Comparison of ENCODE assay signal across 15 cellular contexts in the genomic region with DNA sequence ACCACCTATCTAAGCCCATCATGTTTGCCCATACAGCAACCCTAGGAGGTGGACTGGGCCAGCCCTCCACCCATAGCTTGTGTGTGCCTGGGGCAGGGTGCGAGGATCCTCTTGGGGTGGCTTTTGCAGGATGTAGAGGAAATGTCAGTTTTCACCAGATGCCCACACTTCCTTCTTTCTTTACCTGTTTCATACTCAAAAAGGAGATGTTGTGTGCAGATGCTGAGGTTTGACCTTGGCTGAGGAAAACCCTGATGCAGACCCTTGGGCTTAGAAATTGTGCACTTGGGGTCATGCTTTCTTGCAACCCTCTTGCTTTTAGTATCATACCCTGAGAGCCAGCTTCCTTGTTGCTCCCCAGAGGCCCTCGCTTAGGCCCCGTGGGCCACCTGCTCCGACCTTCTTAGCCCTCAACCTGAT. TPM values are rescaled to one million over a fixed set of nuclear protein-coding genes. Genes with fewer than 3 reads are reported as not detected.
DNase-seq lines count a peak whose midpoint lies in the region; ATAC-seq and TF ChIP-seq lines count a peak whose summit lies in the region.
"Had no signal": no experiment of that assay in that cellular context is flagged by ENCODE, and none has a peak within 500 bp of the region (broad histone marks: within the 10 kb centered on the region; RNA-seq: fewer than 3 reads in every experiment).

No MANE protein-coding gene starts in this region.

- H3K36me3 ChIP-seq in BLaER1 treated with 17β-estradiol and CSF1 and Interleukin-3, amounts not matched to agents 10 nM and 100 nM = no peaks in the 10 kb centered on the region
- H3K36me3 ChIP-seq in OCI-LY7 (ENCODE audit: insufficient read depth, low read length) (no peaks in the 10 kb centered on the region), mucosa of descending colon (ENCODE audit: low read depth) (no peaks in the 10 kb centered on the region)
- H3K36me3 ChIP-seq: SJCRH30 had no signal

- peaks cover 0 to 11% (median 0%) of the 10 kb centered on the region in 11 experiments; a peak in 3 of 22 replicates for H4K20me1 ChIP-seq in BLaER1 treated with 17β-estradiol and CSF1 and Interleukin-3, amounts not matched to agents 10 nM and 100 nM
- H4K20me1 ChIP-seq in OCI-LY7 (ENCODE audit: insufficient read depth, low read length) = no peaks in the 10 kb centered on the region

- no peaks in the 10 kb centered on the region for H3K9me2 ChIP-seq in OCI-LY7 (ENCODE audit: insufficient read depth, low read length)

- peaks cover 0 to 16% (median 7%) of the 10 kb centered on the region in 11 experiments; a peak in 8 of 22 replicates for H3K27me3 ChIP-seq in BLaER1 treated with 17β-estradiol and CSF1 and Interleukin-3, amounts not matched to agents 10 nM and 100 nM
- H3K27me3 ChIP-seq: SJCRH30 had no signal

- no peak overlapping the region for H3K9ac ChIP-seq in BLaER1 treated with 17β-estradiol and CSF1 and Interleukin-3, amounts not matched to agents 10 nM and 100 nM

- CTCF ChIA-PET in OCI-LY7 (lab: Charles Lee; ENCODE audit: unreplicated experiment) = interaction anchor here (0.6 to 1.0 kb wide), 4 partner anchors 12 to 281 kb away, joined by 3 to 5 read pairs (median 3); no protein-coding TSS in a partner anchor

- DNase-seq in OCI-LY7 (ENCODE audit: low spot score) = peak; percentile 85
- no peak for DNase-seq in mucosa of descending colon
- no peak for DNase-seq in mucosa of gallbladder (ENCODE audit: low spot score)
- no peak for DNase-seq in DMS 273 treated with DMSO at 0.1 percent for 48 hours (lab: John Stamatoyannopoulos, UW)
- DNase-seq: ACHN; CD8-positive, alpha-beta memory T cell; HCEC 1CT; Kasumi-1; NCI-H187 treated with DMSO at 0.1 percent for 48 hours; SJCRH30 had no signal

- POLR2A ChIA-PET in OCI-LY7 (lab: Charles Lee) = interaction anchor here (0.8 to 2.3 kb wide), 4 partner anchors 9 to 59 kb away, joined by 3 to 5 read pairs (median 3); no protein-coding TSS in a partner anchor

- no TSS peak for BruUV-seq in OCI-LY7 (replicated peaks; lab: Mats Ljungman, UMichigan)

- no peaks in the 10 kb centered on the region for H3K79me2 ChIP-seq in OCI-LY7 (ENCODE audit: insufficient read depth, low read depth, low read length)

- 0 out of 2 replicates have a peak overlapping the region, but pooled peaks have one; percentile 20 for H2AFZ ChIP-seq in OCI-LY7 (ENCODE audit: low read length)

- no peak overlapping the region for H3K4me3 ChIP-seq in BLaER1 treated with 17β-estradiol and CSF1 and Interleukin-3, amounts not matched to agents 10 nM and 100 nM
- H3K4me3 ChIP-seq in OCI-LY7 (ENCODE audit: low read depth, low read length, poor library complexity, severe bottlenecking) (no peak overlapping the region), mucosa of descending colon (no peak overlapping the region)
- H3K4me3 ChIP-seq: SJCRH30 had no signal

- TF ChIP-seq CTCF in OCI-LY7 (conservative IDR thresholded peaks at IDR 0.05; ENCODE audit: low read length) (no peak), mucosa of descending colon (IDR thresholded peaks at IDR 0.05) (no peak)

- no peaks in the 10 kb centered on the region for H3K9me3 ChIP-seq in BLaER1 treated with 17β-estradiol and CSF1 and Interleukin-3, amounts not matched to agents 10 nM and 100 nM (replicated peaks in 1 of 11)
- no peaks in the 10 kb centered on the region for H3K9me3 ChIP-seq in OCI-LY7 (ENCODE audit: low read length)
- no peaks in the 10 kb centered on the region for H3K9me3 ChIP-seq in mucosa of descending colon
- H3K9me3 ChIP-seq: SJCRH30 had no signal

- H3K4me1 ChIP-seq in BLaER1 treated with 17β-estradiol and CSF1 and Interleukin-3, amounts not matched to agents 10 nM and 100 nM = peaks cover 6 to 49% (median 41%) of the 10 kb centered on the region in 10 experiments; a peak in 19 of 20 replicates
- H3K4me1 ChIP-seq in OCI-LY7 (ENCODE audit: insufficient read depth, low read length, poor library complexity, severe bottlenecking) (peaks cover 36% of the 10 kb centered on the region), mucosa of descending colon (ENCODE audit: low read depth) (no peaks in the 10 kb centered on the region)

- no peak overlapping the region for H3K27ac ChIP-seq in BLaER1 treated with 17β-estradiol and CSF1 and Interleukin-3, amounts not matched to agents 10 nM and 100 nM
- H3K27ac ChIP-seq in OCI-LY7 (ENCODE audit: low read depth, low read length, poor library complexity, severe bottlenecking) = peak overlapping the region; percentile 54
- H3K27ac ChIP-seq: SJCRH30 had no signal

- peak overlapping the region; percentile 7 to 92 (median 81); a peak in 20 of 22 replicates for H3K4me2 ChIP-seq in BLaER1 treated with 17β-estradiol and CSF1 and Interleukin-3, amounts not matched to agents 10 nM and 100 nM
- H3K4me2 ChIP-seq in OCI-LY7 (ENCODE audit: low read length) = peak overlapping the region; percentile 49

- ATAC-seq in GM21619 (IDR thresholded peaks at IDR 0.05; ENCODE audit: unreplicated experiment) = peak; percentile 74
- ATAC-seq in mucosa of descending colon = peak; percentile 11
- ATAC-seq in GM18498 (IDR thresholded peaks at IDR 0.05; ENCODE audit: unreplicated experiment) = no peak
- no peak for ATAC-seq in HG02885 (IDR thresholded peaks at IDR 0.05; ENCODE audit: poor library complexity, unreplicated experiment)

- intact Hi-C loops in OCI-LY7 (cut with micrococcal nuclease; ENCODE audit: unreplicated experiment) = loop anchor here (2.0 to 5.0 kb wide), 2 partner anchors 100 to 184 kb away; a partner anchor contains a TSS
- intact Hi-C loops in mucosa of descending colon (cut with DNase I, micrococcal nuclease) = no loop called here

RNA-seq across cellular contexts. Expression of a gene that starts 2.2 kb away (rescaled TPM):
- total RNA-seq in OCI-LY7 (2014; rRNA removed; shearing (Covaris generic)) = not detected in 2 replicates
- total RNA-seq in OCI-LY7 (2022) (not detected in 2 replicates), mucosa of descending colon (1 to 10 TPM in 1 of 3 donors, under 1 TPM in 1, not detected in 1; 0.17 to 4.1 TPM), mucosa of gallbladder (0.29 TPM)
- total RNA-seq: CD8-positive, alpha-beta memory T cell; NCI-H460; SJCRH30 had no signal

Comparison
In these comparisons a context has a peak if more than half of its experiments do, and no peak if none do; other contexts are left out.
1. ATAC-seq: peak in GM21619 (single experiment) and mucosa of descending colon (single experiment); none in GM18498 (single experiment) and HG02885 (single experiment).